In genomic region chr7:7424151-7424873, GRCh38 we compare ENCODE assay signal across 8 cellular contexts.
A peak's percentile ranks its signal among the peaks of the same experiment; 100 is the strongest.
DNase-seq lines count a peak whose midpoint lies in the region; ATAC-seq, FAIRE-seq and TF ChIP-seq lines count a peak whose summit lies in the region.

No MANE protein-coding gene starts in this region.

- intact Hi-C loops in OCI-LY7 (cut with micrococcal nuclease; ENCODE audit: unreplicated experiment): loop anchor here (2.0 to 10.0 kb wide), 4 partner anchors 116 to 790 kb away; partner anchors contain the start of gene C1GALT1

- FAIRE-seq in frontal cortex (lab: Jason Lieb, UNC): no peak

- H3K4me3 ChIP-seq in Jurkat, Clone E6-1 (ENCODE audit: low read length): peak overlapping the region; percentile 17; the same call in 1 of the 2 replicates
- peak overlapping the region; percentile 63 for H3K4me3 ChIP-seq in OCI-LY7 (ENCODE audit: low read depth, low read length, poor library complexity, severe bottlenecking)

- DNase-seq in Daoy (ENCODE audit: low read depth) (peak; percentile 68), OCI-LY7 (ENCODE audit: low spot score) (peak; percentile 65), frontal cortex (ENCODE audit: low spot score in 2 of 2) (peak; percentile 17 to 33), nucleus accumbens (lab: John Stamatoyannopoulos, UW) (peak in 48 of 56 donors; percentile 2 to 72 (median 35)), ureter (ENCODE audit: low spot score) (peak; percentile 67)
- peak; percentile 70 for DNase-seq in Jurkat, Clone E6-1 (ENCODE audit: low read depth, low spot score)
- peak; percentile 5 for DNase-seq in activated effector memory CD4-positive, alpha-beta T cell treated with Interleukin-2 at 50 U/mL for 16 hours

- H3K4me2 ChIP-seq in OCI-LY7 (ENCODE audit: low read length): peak overlapping the region; percentile 82

- no peaks in the 10 kb centered on the region for H3K36me3 ChIP-seq in OCI-LY7 (ENCODE audit: insufficient read depth, low read length)

- H2AFZ ChIP-seq in OCI-LY7 (ENCODE audit: low read length): peak overlapping the region; percentile 100

- no peaks in the 10 kb centered on the region for H3K9me2 ChIP-seq in OCI-LY7 (ENCODE audit: insufficient read depth, low read length)

- no peaks in the 10 kb centered on the region for H3K79me2 ChIP-seq in OCI-LY7 (ENCODE audit: insufficient read depth, low read depth, low read length)

- BruUV-seq in OCI-LY7 (replicated peaks; lab: Mats Ljungman, UMichigan): no TSS peak

- CTCF ChIA-PET in OCI-LY7 (lab: Charles Lee; ENCODE audit: unreplicated experiment): no interaction called here

- no peaks in the 10 kb centered on the region for H3K4me1 ChIP-seq in OCI-LY7 (ENCODE audit: insufficient read depth, low read length, poor library complexity, severe bottlenecking)

- peak; percentile 82 for TF ChIP-seq CTCF in OCI-LY7 (conservative IDR thresholded peaks at IDR 0.05; ENCODE audit: low read length)

- no peaks in the 10 kb centered on the region for H4K20me1 ChIP-seq in OCI-LY7 (ENCODE audit: insufficient read depth, low read length)

- H3K27ac ChIP-seq in OCI-LY7 (ENCODE audit: low read depth, low read length, poor library complexity, severe bottlenecking): no peak overlapping the region

- POLR2A ChIA-PET in OCI-LY7 (lab: Charles Lee): no interaction called here

- ATAC-seq in GM21737 (IDR thresholded peaks at IDR 0.05; ENCODE audit: unreplicated experiment): peak; percentile 77

- no peaks in the 10 kb centered on the region for H3K9me3 ChIP-seq in OCI-LY7 (ENCODE audit: low read length)

Comparison
In these comparisons a context has a peak if more than half of its experiments do, and no peak if none do; other contexts are left out.
1. DNase-seq: peak in every context shown above with its lines; median percentile 70 in Jurkat, Clone E6-1; 68 in Daoy; 67 in ureter; 65 in OCI-LY7; 35 in nucleus accumbens; 25 in frontal cortex; 5 in activated effector memory CD4-positive, alpha-beta T cell treated with Interleukin-2 at 50 U/mL for 16 hours.